In the genomic region with DNA sequence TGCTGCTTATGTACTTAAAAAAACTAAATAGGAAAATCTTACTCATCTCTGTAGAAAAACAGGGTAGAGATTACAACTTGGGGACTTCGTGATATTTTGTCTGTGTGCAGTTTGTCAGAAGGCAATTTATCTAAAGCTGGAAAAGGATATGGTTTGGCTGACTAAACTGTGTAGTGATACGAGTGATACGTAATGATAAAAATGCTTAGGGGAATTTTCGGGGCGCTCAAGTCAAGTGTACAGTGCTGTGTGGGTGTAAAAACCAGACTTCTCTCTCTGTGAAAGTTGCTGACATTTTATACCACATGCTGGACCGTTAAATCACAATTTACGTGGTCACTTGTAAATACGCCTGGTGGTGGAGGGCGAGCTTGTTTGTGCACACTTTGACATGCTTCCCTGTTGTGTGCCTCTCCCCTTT, we compare ENCODE assay signal across 10 cellular contexts.
DNase-seq lines count a peak whose midpoint lies in the region; ATAC-seq and TF ChIP-seq lines count a peak whose summit lies in the region.
"Had no signal": no experiment of that assay in that cellular context is flagged by ENCODE, and none has a peak within 500 bp of the region (broad histone marks: within the 10 kb centered on the region; RNA-seq: fewer than 3 reads in every experiment).

No MANE protein-coding gene starts in this region.

- peaks cover 35% of the 10 kb centered on the region for H3K4me1 Mint-ChIP-seq in T-helper 17 cell

- intact Hi-C loops in left ventricle myocardium inferior (cut with micrococcal nuclease) = no loop called here

- peaks cover 3% of the 10 kb centered on the region for H3K36me3 Mint-ChIP-seq in T-helper 17 cell (ENCODE audit: low read depth)

- DNase-seq in T-helper 17 cell (peak in 1 of 3 donors; percentile 21), left kidney (ENCODE audit: low read depth, low spot score) (peak; percentile 45), left ventricle myocardium inferior (no peak), MG63 (no peak), DMS53 (lab: John Stamatoyannopoulos, UW) (no peak), AML-193 (lab: John Stamatoyannopoulos, UW) (no peak)
- DNase-seq: pancreas had no signal

- TF ChIP-seq CTCF in left ventricle myocardium inferior (IDR thresholded peaks at IDR 0.05; ENCODE audit: borderline replicate concordance) = no peak

- H3K27me3 ChIP-seq in left ventricle myocardium inferior (ENCODE audit: low read depth) = no peaks in the 10 kb centered on the region
- H3K27me3 ChIP-seq in MG63 = no peaks in the 10 kb centered on the region
- H3K27me3 ChIP-seq: pancreas had no signal

- peak overlapping the region; percentile 86 for H3K4me3 Mint-ChIP-seq in T-helper 17 cell

- H3K27ac Mint-ChIP-seq in T-helper 17 cell = peak overlapping the region; percentile 97

- H3K4me1 ChIP-seq in left ventricle myocardium inferior = no peaks in the 10 kb centered on the region
- H3K4me1 ChIP-seq: pancreas had no signal

- no peaks in the 10 kb centered on the region for H3K36me3 ChIP-seq in left ventricle myocardium inferior
- no peaks in the 10 kb centered on the region for H3K36me3 ChIP-seq in MG63
- H3K36me3 ChIP-seq: pancreas had no signal

- no peaks in the 10 kb centered on the region for H3K9me3 ChIP-seq in T-helper 17 cell (ENCODE audit: control insufficient read depth, low read length, poor library complexity, severe bottlenecking)
- H3K9me3 ChIP-seq in left ventricle myocardium inferior (replicated peaks) = no peaks in the 10 kb centered on the region
- H3K9me3 ChIP-seq in MG63 = no peaks in the 10 kb centered on the region
- H3K9me3 ChIP-seq: pancreas had no signal

- H3K27me3 Mint-ChIP-seq in T-helper 17 cell = no peaks in the 10 kb centered on the region

- no peak overlapping the region for H3K27ac ChIP-seq in left ventricle myocardium inferior (replicated peaks)
- H3K27ac ChIP-seq: pancreas had no signal

- no peak overlapping the region for H3K4me3 ChIP-seq in left ventricle myocardium inferior
- no peak overlapping the region for H3K4me3 ChIP-seq in MG63
- H3K4me3 ChIP-seq: pancreas had no signal

- ATAC-seq in GM18517 (IDR thresholded peaks at IDR 0.05; ENCODE audit: unreplicated experiment) (peak; percentile 95), HG02610 (IDR thresholded peaks at IDR 0.05; ENCODE audit: unreplicated experiment) (peak; percentile 94), T-helper 17 cell (peak; percentile 97)
- ATAC-seq: HCT116 had no signal
